9 cellular contexts compared by ENCODE assay signal in the genomic region with DNA sequence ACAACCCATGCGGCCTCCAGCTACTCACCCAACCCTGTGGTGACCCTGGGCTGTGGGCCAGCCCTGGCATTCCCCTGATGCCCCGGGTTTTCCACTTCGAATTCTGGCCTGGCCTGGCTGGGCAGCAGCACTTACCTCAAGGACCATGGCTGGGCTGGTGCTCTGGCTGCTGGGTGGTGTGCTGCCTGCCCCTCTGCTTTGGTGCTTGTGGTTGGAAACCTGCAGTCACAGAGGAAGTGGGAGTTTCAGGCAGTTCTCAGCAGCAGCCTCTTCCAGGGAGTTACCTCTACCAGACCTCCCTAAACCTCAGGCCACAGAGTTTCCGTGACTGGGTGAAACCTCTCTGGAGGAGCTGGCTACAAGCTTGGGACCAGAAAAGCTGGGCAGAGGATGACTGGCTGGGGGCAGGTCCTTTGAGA. TPM values are rescaled to one million over a fixed set of nuclear protein-coding genes. Genes with fewer than 3 reads are reported as not detected.
A peak's percentile ranks its signal among the peaks of the same experiment; 100 is the strongest.
DNase-seq lines count a peak whose midpoint lies in the region; ATAC-seq and TF ChIP-seq lines count a peak whose summit lies in the region.
"Had no signal": no experiment of that assay in that cellular context is flagged by ENCODE, and none has a peak within 500 bp of the region (broad histone marks: within the 10 kb centered on the region; RNA-seq: fewer than 3 reads in every experiment).

TSS of gene CXCR3 (minus strand) at position 209 of the 419 bp plus-strand sequence. CDS start at position 147, 62 bp downstream.

- H3K4me3 Mint-ChIP-seq in T-helper 17 cell (peak within 1 kb of the TSS; percentile 89), endodermal cell (no peak within 1 kb of the TSS), neural progenitor cell (no peak within 1 kb of the TSS)
- H3K4me3 Mint-ChIP-seq in activated naive CD8-positive, alpha-beta T cell treated with anti-CD3 and anti-CD28 coated beads, Interleukin-2, amount 10 ng/mL, durations not matched to agents 7 days and 5 days = peak within 1 kb of the TSS; percentile 96

- H3K27me3 Mint-ChIP-seq in T-helper 17 cell = no peaks in the 10 kb centered on the region
- no peaks in the 10 kb centered on the region for H3K27me3 Mint-ChIP-seq in activated naive CD8-positive, alpha-beta T cell treated with anti-CD3 and anti-CD28 coated beads, Interleukin-2, amount 10 ng/mL, durations not matched to agents 7 days and 5 days
- H3K27me3 Mint-ChIP-seq in endodermal cell (ENCODE audit: insufficient read depth) = no peaks in the 10 kb centered on the region
- peaks cover 2% of the 10 kb centered on the region for H3K27me3 Mint-ChIP-seq in neural progenitor cell (ENCODE audit: insufficient read depth, low read depth)

- H3K27ac Mint-ChIP-seq in T-helper 17 cell (peak within 1 kb of the TSS; percentile 85), endodermal cell (no peak within 1 kb of the TSS), neural progenitor cell (no peak within 1 kb of the TSS)
- H3K27ac Mint-ChIP-seq in activated naive CD8-positive, alpha-beta T cell treated with anti-CD3 and anti-CD28 coated beads, Interleukin-2, amount 10 ng/mL, durations not matched to agents 7 days and 5 days = peak within 1 kb of the TSS; percentile 93

- WGBS in endodermal cell (ENCODE audit: insufficient coverage in 1 of 2, insufficient read length in 1 of 2), 2 experiments = 99% methylated on average over 4 of the region's 4 CpGs; no CpG with 5 or more reads in 1 of the 2 experiments

- H3K79me2 ChIP-seq in neural progenitor cell (ENCODE audit: low read depth) = no peaks in the 10 kb centered on the region

- H3K4me1 ChIP-seq in endodermal cell (ENCODE audit: control insufficient read depth, insufficient read depth, low read length) (no peaks in the 10 kb centered on the region), neural progenitor cell (no peaks in the 10 kb centered on the region)

- H3K36me3 ChIP-seq in endodermal cell (ENCODE audit: control insufficient read depth, insufficient read depth, low read length) (no peaks in the 10 kb centered on the region), neural progenitor cell (no peaks in the 10 kb centered on the region)

- H3K36me3 Mint-ChIP-seq in T-helper 17 cell (ENCODE audit: low read depth) = peaks cover 3% of the 10 kb centered on the region
- peaks cover 39% of the 10 kb centered on the region for H3K36me3 Mint-ChIP-seq in activated naive CD8-positive, alpha-beta T cell treated with anti-CD3 and anti-CD28 coated beads, Interleukin-2, amount 10 ng/mL, durations not matched to agents 7 days and 5 days
- H3K36me3 Mint-ChIP-seq in endodermal cell (ENCODE audit: low read depth) = peaks cover 12% of the 10 kb centered on the region
- H3K36me3 Mint-ChIP-seq in neural progenitor cell = peaks cover 4% of the 10 kb centered on the region

- no peaks in the 10 kb centered on the region for H4K20me1 ChIP-seq in neural progenitor cell (ENCODE audit: low read depth)

- H3F3A ChIP-seq in neural progenitor cell (ENCODE audit: low read depth) = no peaks in the 10 kb centered on the region

- ATAC-seq in GM18867 (IDR thresholded peaks at IDR 0.05; ENCODE audit: unreplicated experiment) (peak; percentile 51), HG03060 (IDR thresholded peaks at IDR 0.05; ENCODE audit: low read depth, unreplicated experiment) (peak; percentile 56), T-helper 17 cell (peak; percentile 45)
- peak; percentile 39 for ATAC-seq in activated naive CD8-positive, alpha-beta T cell treated with anti-CD3 and anti-CD28 coated beads, Interleukin-2, amount 10 ng/mL, durations not matched to agents 7 days and 5 days (ENCODE audit: low read depth)

- H3K4me1 Mint-ChIP-seq in T-helper 17 cell (peaks cover 43% of the 10 kb centered on the region), endodermal cell (no peaks in the 10 kb centered on the region), neural progenitor cell (no peaks in the 10 kb centered on the region)
- peaks cover 50% of the 10 kb centered on the region for H3K4me1 Mint-ChIP-seq in activated naive CD8-positive, alpha-beta T cell treated with anti-CD3 and anti-CD28 coated beads, Interleukin-2, amount 10 ng/mL, durations not matched to agents 7 days and 5 days

- no peaks in the 10 kb centered on the region for H3K9me3 Mint-ChIP-seq in activated naive CD8-positive, alpha-beta T cell treated with anti-CD3 and anti-CD28 coated beads, Interleukin-2, amount 10 ng/mL, durations not matched to agents 7 days and 5 days
- peaks cover 81% of the 10 kb centered on the region for H3K9me3 Mint-ChIP-seq in endodermal cell
- peaks cover 23% of the 10 kb centered on the region for H3K9me3 Mint-ChIP-seq in neural progenitor cell

- POLR2A ChIA-PET in activated naive CD8-positive, alpha-beta T cell treated with anti-CD3 and anti-CD28 coated beads, Interleukin-2, amount 10 ng/mL, durations not matched to agents 7 days and 5 days (lab: Charles Lee) = interaction anchor here (0.6 to 3.5 kb wide), 9 partner anchors 10 to 335 kb away, joined by 3 to 27 read pairs (median 5); partner anchors contain the start of genes NONO, OGT and TAF1

- H3K9ac ChIP-seq in endodermal cell (ENCODE audit: extremely low read depth, low read length, poor library complexity, severe bottlenecking) (no peak within 1 kb of the TSS), neural progenitor cell (no peak within 1 kb of the TSS)

- no peak within 1 kb of the TSS for H3K4me2 ChIP-seq in neural progenitor cell

- H3K9me3 ChIP-seq in T-helper 17 cell (ENCODE audit: control insufficient read depth, low read length, poor library complexity, severe bottlenecking) (no peaks in the 10 kb centered on the region), endodermal cell (ENCODE audit: control insufficient read depth, low read length) (no peaks in the 10 kb centered on the region), neural progenitor cell (ENCODE audit: low read depth) (no peaks in the 10 kb centered on the region)

- DNase-seq in T-helper 17 cell (peak in 1 of 3 donors; percentile 14), COLO829 (ENCODE audit: low spot score) (no peak), endodermal cell (no peak), neural progenitor cell (ENCODE audit: low spot score) (no peak)
- DNase-seq in activated naive CD8-positive, alpha-beta T cell treated with anti-CD3 and anti-CD28 coated beads, Interleukin-2, amount 10 ng/mL, durations not matched to agents 7 days and 5 days = peak; percentile 68
- peak; percentile 40 to 74 for DNase-seq in stimulated activated CD4-positive, alpha-beta T cell treated with anti-CD3 and anti-CD28 coated beads, Interleukin-4, amount 100 ng/mL, for 4 hours

- H2AFZ ChIP-seq in neural progenitor cell (replicated peaks) = no peak within 1 kb of the TSS

- no peak within 1 kb of the TSS for H3K27ac ChIP-seq in endodermal cell (ENCODE audit: low read depth, low read length)
- no peak within 1 kb of the TSS for H3K27ac ChIP-seq in neural progenitor cell

- no peak for TF ChIP-seq CTCF in endodermal cell (conservative IDR thresholded peaks at IDR 0.05)
- no peak for TF ChIP-seq CTCF in neural progenitor cell (IDR thresholded peaks at IDR 0.05)

- no peaks in the 10 kb centered on the region for H3K27me3 ChIP-seq in endodermal cell (ENCODE audit: control insufficient read depth, insufficient read depth, low read length, poor library complexity, severe bottlenecking)
- H3K27me3 ChIP-seq in neural progenitor cell = no peaks in the 10 kb centered on the region

- H3K4me3 ChIP-seq in endodermal cell (ENCODE audit: low read length) = no peak within 1 kb of the TSS
- H3K4me3 ChIP-seq in neural progenitor cell = no peak within 1 kb of the TSS

RNA-seq across cellular contexts. Expression of gene CXCR3, which starts in this region (rescaled TPM):
- total RNA-seq in T-helper 17 cell (1 to 10 TPM; 3.1 to 5.8 TPM), endodermal cell (not detected), neural progenitor cell (ENCODE audit: low replicate concordance) (not detected in 2 replicates)
- total RNA-seq in activated naive CD8-positive, alpha-beta T cell treated with anti-CD3 and anti-CD28 coated beads, Interleukin-2, amount 10 ng/mL, durations not matched to agents 7 days and 5 days = 100 to 1,000 TPM; 105 to 107 TPM
- not detected for polyA plus RNA-seq in endodermal cell (2013, experiment 1 of 2)
- polyA plus RNA-seq in endodermal cell (2013, experiment 2 of 2) = not detected
- polyA plus RNA-seq: keratinocyte had no signal

Comparison
In these comparisons a context has a peak if more than half of its experiments do, and no peak if none do; other contexts are left out.
1. RNA of gene CXCR3 (total RNA-seq): 105 to 107 TPM in activated naive CD8-positive, alpha-beta T cell treated with anti-CD3 and anti-CD28 coated beads, Interleukin-2, amount 10 ng/mL, durations not matched to agents 7 days and 5 days; 3.1 to 5.8 TPM in T-helper 17 cell, not detected in endodermal cell and not detected in neural progenitor cell; every median in the first group is over 10 times any median in the second.
2. DNase-seq: peak in activated naive CD8-positive, alpha-beta T cell treated with anti-CD3 and anti-CD28 coated beads, Interleukin-2, amount 10 ng/mL, durations not matched to agents 7 days and 5 days (single experiment) and stimulated activated CD4-positive, alpha-beta T cell treated with anti-CD3 and anti-CD28 coated beads, Interleukin-4, amount 100 ng/mL, for 4 hours (2 of 2); none in COLO829 (single experiment), endodermal cell (single experiment) and neural progenitor cell (single experiment).
3. H3K27ac Mint-ChIP-seq: peak in T-helper 17 cell (single experiment) and activated naive CD8-positive, alpha-beta T cell treated with anti-CD3 and anti-CD28 coated beads, Interleukin-2, amount 10 ng/mL, durations not matched to agents 7 days and 5 days (single experiment); none in endodermal cell (single experiment) and neural progenitor cell (single experiment).
4. H3K4me3 Mint-ChIP-seq: peak in T-helper 17 cell (single experiment) and activated naive CD8-positive, alpha-beta T cell treated with anti-CD3 and anti-CD28 coated beads, Interleukin-2, amount 10 ng/mL, durations not matched to agents 7 days and 5 days (single experiment); none in endodermal cell (single experiment) and neural progenitor cell (single experiment).
5. Peak in every context shown above with its lines, with median percentiles within 50 percentile points of each other: ATAC-seq.